17 cellular contexts compared by ENCODE assay signal in genomic region chr6:166252601-166253000, GRCh38. TPM values are rescaled to one million over a fixed set of nuclear protein-coding genes. Genes with fewer than 3 reads are reported as not detected.
"Had no signal": no experiment of that assay in that cellular context is flagged by ENCODE, and none has a peak within 500 bp of the region (broad histone marks: within the 10 kb centered on the region; RNA-seq: fewer than 3 reads in every experiment).

No MANE protein-coding gene starts in this region.

- H3K36me3 ChIP-seq: cardiac muscle cell, left ventricle myocardium inferior, thyroid gland had no signal

- H3K27ac Mint-ChIP-seq: activated B cell treated with CpG ODN at 0.5 μM for 24 hours; activated CD4-positive, alpha-beta memory T cell treated with anti-CD3 and anti-CD28 coated beads, Interleukin-2, amount 10 ng/mL, durations not matched to agents 7 days and 5 days; activated CD8-positive, alpha-beta memory T cell treated with anti-CD3 and anti-CD28 coated beads, Interleukin-2, amount 10 ng/mL, durations not matched to agents 7 days and 5 days; activated naive CD8-positive, alpha-beta T cell treated with anti-CD3 and anti-CD28 coated beads, Interleukin-2, amount 10 ng/mL, durations not matched to agents 7 days and 5 days; activated T-helper 2 cell treated with anti-CD3 and anti-CD28 coated beads, Interferon-gamma antibody, Interleukin-2, Interleukin-4, amounts not matched to agents 10 μg/mL and 5 μg/mL and 100 μg/mL, durations not matched to agents 14 hours and 24 hours and 36 hours; nephron progenitor cell; progenitor cell of endocrine pancreas had no signal

- H3K27ac ChIP-seq: cardiac muscle cell, left ventricle myocardium inferior, thyroid gland had no signal

- H3K27me3 ChIP-seq: thyroid gland had no signal

- H3K9me3 ChIP-seq: left ventricle myocardium inferior, thyroid gland had no signal

- DNase-seq: activated CD8-positive, alpha-beta memory T cell treated with anti-CD3 and anti-CD28 coated beads, Interleukin-2, amount 10 ng/mL, durations not matched to agents 7 days and 5 days; amygdala; dorsolateral prefrontal cortex; foreskin melanocyte; kidney glomerular epithelial cell; SW 1271 had no signal

- H3K9me3 Mint-ChIP-seq: activated CD4-positive, alpha-beta memory T cell treated with anti-CD3 and anti-CD28 coated beads, Interleukin-2, amount 10 ng/mL, durations not matched to agents 7 days and 5 days; activated naive CD8-positive, alpha-beta T cell treated with anti-CD3 and anti-CD28 coated beads, Interleukin-2, amount 10 ng/mL, durations not matched to agents 7 days and 5 days; activated T-helper 2 cell treated with anti-CD3 and anti-CD28 coated beads, Interferon-gamma antibody, Interleukin-2, Interleukin-4, amounts not matched to agents 10 μg/mL and 5 μg/mL and 100 μg/mL, durations not matched to agents 14 hours and 24 hours and 36 hours; nephron progenitor cell had no signal

- H3K36me3 Mint-ChIP-seq: activated CD8-positive, alpha-beta memory T cell treated with anti-CD3 and anti-CD28 coated beads, Interleukin-2, amount 10 ng/mL, durations not matched to agents 7 days and 5 days; activated naive CD8-positive, alpha-beta T cell treated with anti-CD3 and anti-CD28 coated beads, Interleukin-2, amount 10 ng/mL, durations not matched to agents 7 days and 5 days had no signal

RNA-seq across cellular contexts. Expression of gene PRR18, which starts 55.6 kb away (rescaled TPM):
- total RNA-seq: activated B cell treated with CpG ODN at 0.5 μM for 24 hours; activated CD4-positive, alpha-beta memory T cell treated with anti-CD3 and anti-CD28 coated beads, Interleukin-2, amount 10 ng/mL, durations not matched to agents 7 days and 5 days; activated CD8-positive, alpha-beta memory T cell treated with anti-CD3 and anti-CD28 coated beads, Interleukin-2, amount 10 ng/mL, durations not matched to agents 7 days and 5 days; activated naive CD8-positive, alpha-beta T cell treated with anti-CD3 and anti-CD28 coated beads, Interleukin-2, amount 10 ng/mL, durations not matched to agents 7 days and 5 days; epithelial cell of proximal tubule; left ventricle myocardium inferior; T-helper 2 cell treated with Interferon-gamma antibody and Interleukin-4, amounts not matched to agents 100 ng/mL and 5 ng/mL, for 36 hours had no signal
